ENCODE assay signal across 35 cellular contexts in the genomic region with DNA sequence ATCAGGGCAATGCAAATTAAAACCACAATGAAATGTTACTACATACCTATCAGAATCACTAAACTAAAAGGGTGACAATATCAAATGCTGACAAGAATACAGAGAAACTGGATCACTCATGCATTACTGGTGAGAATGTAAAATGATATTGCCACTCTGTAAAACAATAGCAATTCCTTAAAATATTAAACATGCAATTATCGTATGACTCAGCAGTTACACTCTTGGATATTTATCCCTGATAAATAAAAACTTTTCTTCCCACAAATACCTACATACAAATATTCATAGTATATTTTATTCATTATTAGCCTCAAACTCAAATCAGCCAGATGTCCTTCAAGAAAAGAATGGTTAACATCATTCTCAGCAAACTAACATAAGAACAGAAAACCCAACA.
"Had no signal": no experiment of that assay in that cellular context is flagged by ENCODE, and none has a peak within 500 bp of the region (broad histone marks: within the 10 kb centered on the region; RNA-seq: fewer than 3 reads in every experiment).

No MANE protein-coding gene starts in this region.

- H3K27me3 ChIP-seq: MG63 had no signal

- DNase-seq: Karpas-422, Kasumi-1, MG63, MM.1S, MV-4-11, NCI-H1048, NCI-H1092, NCI-H1092 treated with DMSO at 0.1 percent for 48 hours, NCI-H1105, NCI-H1105 treated with DMSO at 0.1 percent for 48 hours, NCI-H1417, NCI-H1417 treated with DMSO at 0.1 percent for 48 hours, NCI-H1436, NCI-H1436 treated with DMSO at 0.1 percent for 48 hours, NCI-H146, NCI-H1694, NCI-H1694 treated with DMSO at 0.1 percent for 48 hours, NCI-H187, NCI-H187 treated with DMSO at 0.1 percent for 48 hours, NCI-H1930, NCI-H2029, NCI-H2029 treated with DMSO at 0.1 percent for 48 hours, NCI-H2081, NCI-H2081 treated with DMSO at 0.1 percent for 48 hours, NCI-H2107, NCI-H2171, NCI-H2171 treated with DMSO at 0.1 percent for 48 hours, NCI-H2227 treated with DMSO at 0.1 percent for 48 hours, NCI-H226, NCI-H345, NCI-H446, NCI-H446 treated with DMSO at 0.1 percent for 48 hours, NCI-H510A, NCI-H510A treated with DMSO at 0.1 percent for 48 hours, NCI-H524 had no signal

- H3K36me3 ChIP-seq: MG63 had no signal

- H3K4me3 ChIP-seq: MG63 had no signal
